ENCODE assay signal across 10 cellular contexts in genomic region chr21:26532208-26532607, GRCh38. TPM values are rescaled to one million over a fixed set of nuclear protein-coding genes. Genes with fewer than 3 reads are reported as not detected.
"Had no signal": no experiment of that assay in that cellular context is flagged by ENCODE, and none has a peak within 500 bp of the region (broad histone marks: within the 10 kb centered on the region; RNA-seq: fewer than 3 reads in every experiment).

No MANE protein-coding gene starts in this region.

- H3K9me3 ChIP-seq: HAP-1 had no signal

- H3K36me3 ChIP-seq: HAP-1 had no signal

- DNase-seq: GM23248, GOT3, H7, H9, HCEC 1CT, HFFc6 had no signal

- H3K4me3 ChIP-seq: GM23248, GM23338, HAP-1 had no signal

- H3K4me1 ChIP-seq: HAP-1 had no signal

- H3K27ac ChIP-seq: GM23248 had no signal

- ATAC-seq: GM23338, HCT116 had no signal

RNA-seq across cellular contexts. Expression of gene CYYR1, which starts 40.9 kb away (rescaled TPM):
- total RNA-seq: GM23248, H4, HFFc6 had no signal
